1 cellular context compared by ENCODE assay signal in genomic region chr1:151832318-151832984, GRCh38.
TF ChIP-seq lines count a peak whose summit lies in the region.

No MANE protein-coding gene starts in this region.

TF ChIP-seq in HepG2, 621 proteins besides CTCF, POLR2A, EP300 and RAD21 (continued from another document and continues in another):
- TF ChIP-seq IKZF5 (CRISPR knock-in tag; IDR thresholded peaks at IDR 0.05) (peak; percentile 71; the same call in 1 of the 2 replicates), ZBTB7B (CRISPR knock-in tag; IDR thresholded peaks at IDR 0.05) (no peak), ZNF709 (CRISPR knock-in tag; IDR thresholded peaks at IDR 0.05) (no peak), ZNF674 (CRISPR knock-in tag; IDR thresholded peaks at IDR 0.05; ENCODE audit: low read depth) (no peak), MXD1 (CRISPR knock-in tag; IDR thresholded peaks at IDR 0.05) (0 out of 2 replicates have a peak, but pooled peaks have one; percentile 32), ARID4A (CRISPR knock-in tag; IDR thresholded peaks at IDR 0.05; ENCODE audit: borderline replicate concordance) (peak; percentile 64), FOXC1 (CRISPR knock-in tag; IDR thresholded peaks at IDR 0.05; ENCODE audit: borderline replicate concordance) (peak; percentile 64; the same call in 1 of the 2 replicates), BCL6 (CRISPR knock-in tag; IDR thresholded peaks at IDR 0.05) (peak; percentile 40; the same call in 1 of the 2 replicates), ZNF275 (CRISPR knock-in tag; IDR thresholded peaks at IDR 0.05; ENCODE audit: borderline replicate concordance) (no peak), ZNF496 (CRISPR knock-in tag; IDR thresholded peaks at IDR 0.05; ENCODE audit: insufficient replicate concordance) (no peak), ZNF30 (CRISPR knock-in tag; IDR thresholded peaks at IDR 0.05) (peak; percentile 53; the same call in 1 of the 2 replicates), ZNF350 (CRISPR knock-in tag; IDR thresholded peaks at IDR 0.05; ENCODE audit: borderline replicate concordance, low read depth) (peak; percentile 30; the same call in 1 of the 2 replicates), DNMT3B (CRISPR knock-in tag; conservative IDR thresholded peaks at IDR 0.05) (0 out of 2 replicates have a peak, but pooled peaks have one; percentile 35), ATF6 (CRISPR knock-in tag; conservative IDR thresholded peaks at IDR 0.05) (no peak), KMT2B (CRISPR knock-in tag; IDR thresholded peaks at IDR 0.05) (0 out of 2 replicates have a peak, but pooled peaks have one; percentile 33), MED1 (CRISPR knock-in tag; IDR thresholded peaks at IDR 0.05) (peak; percentile 70; the same call in 1 of the 2 replicates), ZNF558 (CRISPR knock-in tag; IDR thresholded peaks at IDR 0.05; ENCODE audit: borderline replicate concordance) (no peak), TEAD3 (CRISPR knock-in tag; optimal IDR thresholded peaks at IDR 0.05; ENCODE audit: borderline replicate concordance) (peak; percentile 64), SP5 (CRISPR knock-in tag; IDR thresholded peaks at IDR 0.05; ENCODE audit: borderline replicate concordance, low read depth) (peak; percentile 55), HNRNPH1 (optimal IDR thresholded peaks at IDR 0.05; ENCODE audit: low read depth, low read length) (no peak), PHF21A (CRISPR knock-in tag; IDR thresholded peaks at IDR 0.05) (peak; percentile 57; the same call in 1 of the 2 replicates), FOXA3 (CRISPR knock-in tag; IDR thresholded peaks at IDR 0.05) (peak; percentile 86), DDIT3 (CRISPR knock-in tag; IDR thresholded peaks at IDR 0.05) (no peak), ARHGAP35 (CRISPR knock-in tag; IDR thresholded peaks at IDR 0.05; ENCODE audit: borderline replicate concordance) (no peak), NFRKB (IDR thresholded peaks at IDR 0.05) (no peak), SAFB2 (CRISPR knock-in tag; IDR thresholded peaks at IDR 0.05; ENCODE audit: borderline replicate concordance, low read depth) (no peak), KLF13 (CRISPR knock-in tag; IDR thresholded peaks at IDR 0.05) (no peak), SOX13 (IDR thresholded peaks at IDR 0.05) (no peak), SOX13 (CRISPR knock-in tag; conservative IDR thresholded peaks at IDR 0.05 in 1 of 2, IDR thresholded peaks at IDR 0.05 in 1 of 2) (peak in 1 of 2 experiments; percentile 55; a peak in 1 of 4 replicates), IRF2 (CRISPR knock-in tag; IDR thresholded peaks at IDR 0.05) (peak; percentile 56; the same call in 1 of the 2 replicates), ZNF639 (CRISPR knock-in tag; conservative IDR thresholded peaks at IDR 0.05) (peak; percentile 78; the same call in 1 of the 2 replicates), RFX3 (CRISPR knock-in tag; IDR thresholded peaks at IDR 0.05) (0 out of 2 replicates have a peak, but pooled peaks have one; percentile 6), YY1 (IDR thresholded peaks at IDR 0.05; ENCODE audit: insufficient read depth, insufficient replicate concordance, low read depth, low read length) (peak; percentile 58), NR2F6 (IDR thresholded peaks at IDR 0.05) (no peak; the same call in 1 of the 2 replicates), NR2F6 (CRISPR knock-in tag; IDR thresholded peaks at IDR 0.05) (peak; percentile 70), ZNF550 (CRISPR knock-in tag; IDR thresholded peaks at IDR 0.05; ENCODE audit: borderline replicate concordance) (no peak), FOSL2 (CRISPR knock-in tag; IDR thresholded peaks at IDR 0.05) (peak; percentile 48), TARDBP (CRISPR knock-in tag; IDR thresholded peaks at IDR 0.05) (peak; percentile 11; the same call in 1 of the 2 replicates), IRF1 (CRISPR knock-in tag; IDR thresholded peaks at IDR 0.05; ENCODE audit: low read depth) (no peak), ZNF143 (CRISPR knock-in tag; IDR thresholded peaks at IDR 0.05) (peak; percentile 50; the same call in 1 of the 2 replicates), KDM3A (CRISPR knock-in tag; IDR thresholded peaks at IDR 0.05; ENCODE audit: low read depth) (no peak), SALL2 (CRISPR knock-in tag; IDR thresholded peaks at IDR 0.05) (no peak), ZNF687 (CRISPR knock-in tag; IDR thresholded peaks at IDR 0.05) (peak; percentile 97), PBX2 (CRISPR knock-in tag; IDR thresholded peaks at IDR 0.05) (peak; percentile 19; the same call in 1 of the 2 replicates), HHEX (CRISPR knock-in tag; IDR thresholded peaks at IDR 0.05) (0 out of 2 replicates have a peak, but pooled peaks have one; percentile 6), HNRNPUL1 (IDR thresholded peaks at IDR 0.05; ENCODE audit: low read depth, low read length) (no peak), GTF2F1 (IDR thresholded peaks at IDR 0.05; ENCODE audit: low read length) (no peak), ZNF235 (CRISPR knock-in tag; IDR thresholded peaks at IDR 0.05; ENCODE audit: borderline replicate concordance) (no peak), FOXK1 (CRISPR knock-in tag; IDR thresholded peaks at IDR 0.05; ENCODE audit: borderline replicate concordance, low read depth) (peak; percentile 59; the same call in 1 of the 2 replicates), SP1 (IDR thresholded peaks at IDR 0.05) (no peak), SP1 (CRISPR knock-in tag; IDR thresholded peaks at IDR 0.05) (peak; percentile 25; the same call in 1 of the 2 replicates), SP4 (CRISPR knock-in tag; IDR thresholded peaks at IDR 0.05) (0 out of 2 replicates have a peak, but pooled peaks have one; percentile 51)
